7 cellular contexts compared by ENCODE assay signal in genomic region chr13:87859261-87859660, GRCh38.
"Had no signal": no experiment of that assay in that cellular context is flagged by ENCODE, and none has a peak within 500 bp of the region (broad histone marks: within the 10 kb centered on the region; RNA-seq: fewer than 3 reads in every experiment).

No MANE protein-coding gene starts in this region.

- H3K9ac ChIP-seq: KMS-11 had no signal

- H3K4me2 ChIP-seq: KMS-11 had no signal

- H3K27ac ChIP-seq: HL-60, KMS-11 had no signal

- DNase-seq: IMR-90, KBM-7, KG1 had no signal

- H3K4me3 ChIP-seq: K562 had no signal

- ATAC-seq: HepG2, K562 had no signal
